9 cellular contexts compared by ENCODE assay signal in genomic region chr13:46665630-46666482, GRCh38.
DNase-seq lines count a peak whose midpoint lies in the region; ATAC-seq lines count a peak whose summit lies in the region.
"Had no signal": no experiment of that assay in that cellular context is flagged by ENCODE, and none has a peak within 500 bp of the region (broad histone marks: within the 10 kb centered on the region; RNA-seq: fewer than 3 reads in every experiment).

No MANE protein-coding gene starts in this region.

- H3K36me3 Mint-ChIP-seq in activated naive CD8-positive, alpha-beta T cell treated with anti-CD3 and anti-CD28 coated beads, Interleukin-2, amount 10 ng/mL, durations not matched to agents 7 days and 5 days, result peaks cover 8% of the 10 kb centered on the region
- H3K36me3 Mint-ChIP-seq in naive thymus-derived CD8-positive, alpha-beta T cell, result peaks cover 0 to 3% (median 0%) of the 10 kb centered on the region in 3 donors

- peak overlapping the region; percentile 7 for H3K4me3 Mint-ChIP-seq in activated naive CD8-positive, alpha-beta T cell treated with anti-CD3 and anti-CD28 coated beads, Interleukin-2, amount 10 ng/mL, durations not matched to agents 7 days and 5 days
- H3K4me3 Mint-ChIP-seq in naive thymus-derived CD8-positive, alpha-beta T cell, result peak overlapping the region in 8 of 10 donors; percentile 0 to 78 (median 44)

- H3K27me3 Mint-ChIP-seq in activated naive CD8-positive, alpha-beta T cell treated with anti-CD3 and anti-CD28 coated beads, Interleukin-2, amount 10 ng/mL, durations not matched to agents 7 days and 5 days, result no peaks in the 10 kb centered on the region
- H3K27me3 Mint-ChIP-seq in naive thymus-derived CD8-positive, alpha-beta T cell, result no peaks in the 10 kb centered on the region

- H3K27ac Mint-ChIP-seq in activated naive CD8-positive, alpha-beta T cell treated with anti-CD3 and anti-CD28 coated beads, Interleukin-2, amount 10 ng/mL, durations not matched to agents 7 days and 5 days, result peak overlapping the region; percentile 80
- peak overlapping the region; percentile 64 to 93 (median 90) for H3K27ac Mint-ChIP-seq in naive thymus-derived CD8-positive, alpha-beta T cell

- H3K9me3 Mint-ChIP-seq in activated naive CD8-positive, alpha-beta T cell treated with anti-CD3 and anti-CD28 coated beads, Interleukin-2, amount 10 ng/mL, durations not matched to agents 7 days and 5 days, result no peaks in the 10 kb centered on the region
- H3K9me3 Mint-ChIP-seq in naive thymus-derived CD8-positive, alpha-beta T cell, result no peaks in the 10 kb centered on the region

- H3K4me1 Mint-ChIP-seq in activated naive CD8-positive, alpha-beta T cell treated with anti-CD3 and anti-CD28 coated beads, Interleukin-2, amount 10 ng/mL, durations not matched to agents 7 days and 5 days, result peaks cover 44% of the 10 kb centered on the region
- peaks cover 27 to 72% (median 57%) of the 10 kb centered on the region in 4 donors for H3K4me1 Mint-ChIP-seq in naive thymus-derived CD8-positive, alpha-beta T cell

- POLR2A ChIA-PET in activated naive CD8-positive, alpha-beta T cell treated with anti-CD3 and anti-CD28 coated beads, Interleukin-2, amount 10 ng/mL, durations not matched to agents 7 days and 5 days (lab: Charles Lee), result interaction anchor here (1.2 to 1.4 kb wide), 2 partner anchors 15 to 113 kb away, joined by 3 to 5 read pairs; partner anchors contain the start of gene LRCH1
- POLR2A ChIA-PET in naive thymus-derived CD8-positive, alpha-beta T cell (lab: Charles Lee), result interaction anchor here (1.2 kb wide), 1 partner anchor 19 kb away, joined by 3 read pairs; no protein-coding TSS in a partner anchor

- peak; percentile 70 for DNase-seq in DMS53 (lab: John Stamatoyannopoulos, UW)
- DNase-seq in activated naive CD8-positive, alpha-beta T cell treated with anti-CD3 and anti-CD28 coated beads, Interleukin-2, amount 10 ng/mL, durations not matched to agents 7 days and 5 days, result no peak
- DNase-seq in naive thymus-derived CD8-positive, alpha-beta T cell, result no peak
- DNase-seq in cerebellum (ENCODE audit: low spot score), result no peak
- no peak for DNase-seq in SIG-M5 treated with dmso at 0.1 percent for 504 hours (lab: John Stamatoyannopoulos, UW; ENCODE audit: unreplicated experiment)
- DNase-seq in activated CD4-positive, alpha-beta T cell treated with anti-CD3 and anti-CD28 coated beads for 4 hours, result no peak

- ATAC-seq in HG02943 (IDR thresholded peaks at IDR 0.05; ENCODE audit: low read depth, unreplicated experiment) (peak; percentile 45), esophagus mucosa (no peak)
- peak; percentile 11 for ATAC-seq in activated naive CD8-positive, alpha-beta T cell treated with anti-CD3 and anti-CD28 coated beads, Interleukin-2, amount 10 ng/mL, durations not matched to agents 7 days and 5 days (ENCODE audit: low read depth)
- peak; percentile 18 to 22 for ATAC-seq in naive thymus-derived CD8-positive, alpha-beta T cell
- ATAC-seq: HCT116 had no signal
